Comparison of ENCODE assay signal across 21 cellular contexts in the genomic region with DNA sequence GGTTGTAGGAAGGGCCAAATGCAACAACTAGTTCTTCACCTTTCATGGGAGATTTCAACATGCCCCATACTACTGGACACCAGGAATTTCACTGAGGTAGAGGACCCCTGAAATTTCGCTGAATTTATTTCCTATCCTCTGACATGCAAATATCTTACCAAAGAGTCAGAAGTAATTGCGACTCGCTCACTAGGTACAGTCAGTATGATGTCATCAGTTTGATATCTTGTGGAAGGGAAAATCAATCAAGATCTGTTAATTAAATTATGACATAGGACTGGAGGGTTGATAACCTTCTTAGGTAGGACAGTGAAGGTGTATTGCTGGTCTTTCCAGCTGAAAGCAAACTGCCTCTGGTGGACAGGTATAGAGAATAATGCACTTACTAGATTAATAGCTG.
"Had no signal": no experiment of that assay in that cellular context is flagged by ENCODE, and none has a peak within 500 bp of the region (broad histone marks: within the 10 kb centered on the region; RNA-seq: fewer than 3 reads in every experiment).

No MANE protein-coding gene starts in this region.

- H3K27ac ChIP-seq: SJSA1, SK-N-MC had no signal

- H3K4me1 ChIP-seq: SJSA1 had no signal

- DNase-seq: KBM-7, MG63, NCI-H1092, NCI-H1105 treated with DMSO at 0.1 percent for 48 hours, NCI-H1417 treated with DMSO at 0.1 percent for 48 hours, NCI-H187, NCI-H2029, NCI-H2081 treated with DMSO at 0.1 percent for 48 hours, NCI-H2171, NCI-H226, NCI-H446, NCI-H510A, NCI-H524 treated with DMSO at 0.1 percent for 48 hours, NCI-H69, NCI-H774, Right ventricle myocardium superior, RPMI8226, SIG-M5 had no signal

- H3K9me3 ChIP-seq: SJSA1 had no signal

- H3K4me3 ChIP-seq: MG63, SJSA1, SK-N-MC had no signal

- FAIRE-seq: RCC 7860 had no signal

- H3K27me3 ChIP-seq: MG63, SJSA1 had no signal

- H3K36me3 ChIP-seq: MG63, SJSA1 had no signal
